ENCODE assay signal across 16 cellular contexts in the genomic region with DNA sequence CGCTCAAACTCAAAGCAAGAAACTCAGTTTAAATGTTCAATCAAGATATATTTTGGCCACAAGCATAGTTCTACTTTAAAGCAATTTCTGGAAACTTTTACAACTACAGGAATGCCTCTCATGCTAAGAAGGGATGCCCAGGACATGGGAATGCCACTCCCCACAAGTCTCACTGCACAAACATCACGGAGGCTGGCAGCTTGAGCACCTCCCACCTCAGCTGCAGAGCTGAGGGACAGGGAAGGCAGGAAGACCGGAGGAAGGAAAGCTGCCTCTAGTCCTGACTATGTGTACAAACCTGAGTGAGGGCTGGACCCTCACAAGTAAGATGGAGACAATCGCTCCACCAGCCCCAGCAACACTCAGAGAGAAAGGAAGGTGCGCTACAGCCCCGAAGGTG.
"Had no signal": no experiment of that assay in that cellular context is flagged by ENCODE, and none has a peak within 500 bp of the region (broad histone marks: within the 10 kb centered on the region; RNA-seq: fewer than 3 reads in every experiment).

No MANE protein-coding gene starts in this region.

- H3K27me3 ChIP-seq: heart left ventricle, right lobe of liver, transverse colon had no signal

- H3K27ac Mint-ChIP-seq: activated CD4-positive, alpha-beta memory T cell treated with anti-CD3 and anti-CD28 coated beads, Interleukin-2, amount 10 ng/mL, durations not matched to agents 7 days and 5 days; memory B cell had no signal

- ATAC-seq: activated CD4-positive, CD25-positive, alpha-beta regulatory T cell treated with anti-CD3 and anti-CD28 coated beads, Interleukin-2, amount 50 U/mL, for 24 hours; left lobe of liver; psoas muscle; right lobe of liver had no signal

- FAIRE-seq: islet of Langerhans had no signal

- H3K4me3 ChIP-seq: heart left ventricle, psoas muscle, right lobe of liver, transverse colon had no signal

- H3K9me3 Mint-ChIP-seq: activated CD4-positive, alpha-beta memory T cell treated with anti-CD3 and anti-CD28 coated beads, Interleukin-2, amount 10 ng/mL, durations not matched to agents 7 days and 5 days; memory B cell had no signal

- DNase-seq: activated CD4-positive, alpha-beta memory T cell treated with anti-CD3 and anti-CD28 coated beads, Interleukin-2, amount 10 ng/mL, durations not matched to agents 7 days and 5 days; activated gamma-delta T cell treated with Interleukin-2 at 50 U/mL for 16 hours; activated T-cell treated with anti-CD3 and anti-CD28 coated beads, Interleukin-2, amount 50 U/mL, for 48 hours; aorta; foreskin melanocyte; heart left ventricle; psoas muscle; right lobe of liver; stimulated activated CD4-positive, alpha-beta T cell treated with anti-CD3 and anti-CD28 coated beads, Interleukin-2, amount 100 ng/mL, for 24 hours; stimulated activated naive CD4-positive, alpha-beta T cell; substantia nigra; transverse colon had no signal

- H3K4me3 Mint-ChIP-seq: activated CD4-positive, alpha-beta memory T cell treated with anti-CD3 and anti-CD28 coated beads, Interleukin-2, amount 10 ng/mL, durations not matched to agents 7 days and 5 days; memory B cell had no signal

- H3K27me3 Mint-ChIP-seq: activated CD4-positive, alpha-beta memory T cell treated with anti-CD3 and anti-CD28 coated beads, Interleukin-2, amount 10 ng/mL, durations not matched to agents 7 days and 5 days; memory B cell had no signal

- H3K27ac ChIP-seq: heart left ventricle, psoas muscle, right lobe of liver, transverse colon had no signal
